In the genomic region with DNA sequence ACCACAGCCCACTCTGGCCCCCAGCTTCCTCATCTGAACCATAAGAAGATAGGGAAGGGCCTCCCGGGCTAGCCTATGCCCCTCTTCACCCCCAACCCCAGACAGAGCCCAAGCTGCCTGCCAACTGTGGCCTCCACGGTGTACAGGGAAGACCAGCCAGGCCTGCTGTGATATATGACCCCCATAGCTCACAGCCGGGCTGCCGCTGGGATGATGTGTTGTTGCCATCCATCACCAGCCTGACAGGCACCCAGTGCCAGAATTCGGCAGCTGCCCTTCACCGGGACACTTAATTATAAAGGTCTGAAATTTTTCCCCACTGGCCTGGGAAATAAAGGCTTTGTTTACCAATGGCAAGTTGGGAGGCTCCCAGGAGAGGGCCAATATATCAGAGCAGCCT, we compare ENCODE assay signal across 22 cellular contexts.
"Had no signal": no experiment of that assay in that cellular context is flagged by ENCODE, and none has a peak within 500 bp of the region (broad histone marks: within the 10 kb centered on the region; RNA-seq: fewer than 3 reads in every experiment).

No MANE protein-coding gene starts in this region.

- H3K36me3 ChIP-seq: right lobe of liver, vagina had no signal

- ATAC-seq: activated CD8-positive, alpha-beta T cell treated with anti-CD3 and anti-CD28 coated beads, Interleukin-2, amount 10 ng/mL, durations not matched to agents 7 days and 5 days; activated naive CD4-positive, alpha-beta T cell treated with anti-CD3 and anti-CD28 coated beads, Interleukin-2, amount 50 U/mL, for 72 hours; foreskin keratinocyte; left lobe of liver; natural killer cell; right lobe of liver; stimulated activated naive B cell treated with anti-CD40 and anti-IgM and Interleukin-4, amounts not matched to agents 10 μg/mL and 1 μg/mL and 100 μg/mL, for 72 hours had no signal

- H3K27ac Mint-ChIP-seq: activated CD4-positive, alpha-beta T cell treated with anti-CD3 and anti-CD28 coated beads, Interleukin-2, amount 10 ng/mL, durations not matched to agents 7 days and 5 days; activated CD8-positive, alpha-beta T cell treated with anti-CD3 and anti-CD28 coated beads, Interleukin-2, amount 10 ng/mL, durations not matched to agents 7 days and 5 days; activated T-helper 1 cell treated with anti-CD3 and anti-CD28 coated beads, Interleukin-12 subunit alpha, Interleukin-12 subunit beta, Interleukin-2, Interleukin-4 antibody, amounts not matched to agents 30 ng/mL and 10 ng/mL and 1 ng/mL, durations not matched to agents 14 hours and 24 hours and 36 hours; mesothelial cell of epicardium; natural killer cell; stimulated activated naive B cell treated with anti-CD40 and anti-IgM and Interleukin-4, amounts not matched to agents 10 μg/mL and 1 μg/mL and 100 μg/mL, for 72 hours had no signal

- H3K27ac ChIP-seq: foreskin keratinocyte, right lobe of liver, vagina had no signal

- H3K4me2 ChIP-seq: smooth muscle cell had no signal

- H3K36me3 Mint-ChIP-seq: activated naive CD4-positive, alpha-beta T cell treated with anti-CD3 and anti-CD28 coated beads, Interleukin-2, amount 50 U/mL, for 72 hours; brain; mesothelial cell of epicardium; natural killer cell; stimulated activated naive B cell treated with anti-CD40 and anti-IgM and Interleukin-4, amounts not matched to agents 10 μg/mL and 1 μg/mL and 100 μg/mL, for 72 hours had no signal

- H3K4me1 Mint-ChIP-seq: activated CD4-positive, alpha-beta T cell treated with anti-CD3 and anti-CD28 coated beads, Interleukin-2, amount 10 ng/mL, durations not matched to agents 7 days and 5 days; natural killer cell; stimulated activated naive B cell treated with anti-CD40 and anti-IgM and Interleukin-4, amounts not matched to agents 10 μg/mL and 1 μg/mL and 100 μg/mL, for 72 hours had no signal

- DNase-seq: activated CD4-positive, alpha-beta T cell treated with anti-CD3 and anti-CD28 coated beads, Interleukin-2, amount 10 ng/mL, durations not matched to agents 7 days and 5 days; activated CD4-positive, CD25-positive, alpha-beta regulatory T cell treated with anti-CD3 and anti-CD28 coated beads, Interleukin-2, amount 50 U/mL, for 72 hours; activated CD8-positive, alpha-beta T cell treated with anti-CD3 and anti-CD28 coated beads, Interleukin-2, amount 10 ng/mL, durations not matched to agents 7 days and 5 days; activated gamma-delta T cell treated with Interleukin-2 at 50 U/mL for 16 hours; aorta; central memory CD4-positive, alpha-beta T cell; dermis blood vessel endothelial cell; effector CD8-positive, alpha-beta T cell; foreskin keratinocyte; natural killer cell; right lobe of liver; stimulated activated CD4-positive, alpha-beta T cell treated with anti-CD3 and anti-CD28 coated beads, Interleukin-2, amount 100 ng/mL, for 48 hours; stimulated activated CD8-positive, alpha-beta memory T cell treated with anti-CD3 and anti-CD28 coated beads, Interleukin-4, amount 100 ng/mL, for 48 hours; stimulated activated naive B cell treated with anti-CD40 and anti-IgM and Interleukin-4, amounts not matched to agents 10 μg/mL and 1 μg/mL and 100 μg/mL, for 72 hours; trophoblast cell had no signal

- H3K4me1 ChIP-seq: right lobe of liver, vagina had no signal

- H3K27me3 ChIP-seq: foreskin keratinocyte, right lobe of liver, vagina had no signal

- H3K27me3 Mint-ChIP-seq: activated CD4-positive, alpha-beta T cell treated with anti-CD3 and anti-CD28 coated beads, Interleukin-2, amount 10 ng/mL, durations not matched to agents 7 days and 5 days; stimulated activated naive B cell treated with anti-CD40 and anti-IgM and Interleukin-4, amounts not matched to agents 10 μg/mL and 1 μg/mL and 100 μg/mL, for 72 hours had no signal

- H3K4me3 ChIP-seq: right lobe of liver, smooth muscle cell, vagina had no signal

- H3K4me3 Mint-ChIP-seq: activated CD4-positive, alpha-beta T cell treated with anti-CD3 and anti-CD28 coated beads, Interleukin-2, amount 10 ng/mL, durations not matched to agents 7 days and 5 days; activated CD8-positive, alpha-beta T cell treated with anti-CD3 and anti-CD28 coated beads, Interleukin-2, amount 10 ng/mL, durations not matched to agents 7 days and 5 days; activated T-helper 1 cell treated with anti-CD3 and anti-CD28 coated beads, Interleukin-12 subunit alpha, Interleukin-12 subunit beta, Interleukin-2, Interleukin-4 antibody, amounts not matched to agents 30 ng/mL and 10 ng/mL and 1 ng/mL, durations not matched to agents 14 hours and 24 hours and 36 hours; brain; mesothelial cell of epicardium; natural killer cell; stimulated activated naive B cell treated with anti-CD40 and anti-IgM and Interleukin-4, amounts not matched to agents 10 μg/mL and 1 μg/mL and 100 μg/mL, for 72 hours had no signal

- H3K9me3 Mint-ChIP-seq: activated CD4-positive, alpha-beta T cell treated with anti-CD3 and anti-CD28 coated beads, Interleukin-2, amount 10 ng/mL, durations not matched to agents 7 days and 5 days; natural killer cell had no signal

- H3K9me3 ChIP-seq: right lobe of liver, vagina had no signal
